In genomic region chr6:32188381-32189081, GRCh38 we compare ENCODE assay signal across 8 cellular contexts. TPM values are rescaled to one million over a fixed set of nuclear protein-coding genes. Genes with fewer than 3 reads are reported as not detected.
DNase-seq lines count a peak whose midpoint lies in the region; ATAC-seq and TF ChIP-seq lines count a peak whose summit lies in the region.

No MANE protein-coding gene starts in this region.

- TF ChIP-seq POLR2A in right lobe of liver (IDR thresholded peaks at IDR 0.05): no peak

- H3K27me3 ChIP-seq in right lobe of liver (no peaks in the 10 kb centered on the region), tibial artery (no peaks in the 10 kb centered on the region)

- H3K4me3 ChIP-seq in right lobe of liver: peak overlapping the region; percentile 55 to 65 (median 64)
- H3K4me3 ChIP-seq in tibial artery: peak overlapping the region; percentile 86 to 92

- no peak for TF ChIP-seq CTCF in right lobe of liver (IDR thresholded peaks at IDR 0.05)
- no peak for TF ChIP-seq CTCF in tibial artery (IDR thresholded peaks at IDR 0.05)

- 47% methylated on average over 8 of the region's 13 CpGs for WGBS in right lobe of liver (ENCODE audit: insufficient coverage, low coverage, low lambda C conversion rate, missing lambda C conversion rate)

- no peak for ATAC-seq in activated T-cell treated with anti-CD3 and anti-CD28 coated beads, Interleukin-2, amount 50 U/mL, for 4 hours
- ATAC-seq in right lobe of liver: no peak
- ATAC-seq in HG02852 (IDR thresholded peaks at IDR 0.05; ENCODE audit: unreplicated experiment): no peak
- no peak for ATAC-seq in GM21717 (IDR thresholded peaks at IDR 0.05; ENCODE audit: unreplicated experiment)

- H3K4me3 Mint-ChIP-seq in activated T-cell treated with anti-CD3 and anti-CD28 coated beads, Interleukin-2, amount 50 U/mL, for 4 hours: peak overlapping the region; percentile 88

- peak overlapping the region; percentile 10 to 96 (median 86) for H3K27ac ChIP-seq in right lobe of liver
- H3K27ac ChIP-seq in tibial artery: peak overlapping the region; percentile 92 to 97

- H3K4me1 Mint-ChIP-seq in activated T-cell treated with anti-CD3 and anti-CD28 coated beads, Interleukin-2, amount 50 U/mL, for 4 hours (ENCODE audit: low read depth): peaks cover 65% of the 10 kb centered on the region

- DNase-seq in activated T-cell treated with anti-CD3 and anti-CD28 coated beads, Interleukin-2, amount 50 U/mL, for 4 hours: no peak
- DNase-seq in activated T-cell treated with anti-CD3 and anti-CD28 coated beads, Interleukin-2, amount 50 U/mL, for 48 hours: no peak
- DNase-seq in astrocyte of the hippocampus (ENCODE audit: low read depth, low spot score) (peak; percentile 28), right lobe of liver (no peak), tibial artery (peak in 1 of 2 donors; percentile 68), NCI-H2107 (lab: John Stamatoyannopoulos, UW) (no peak)

- no peaks in the 10 kb centered on the region for H3K27me3 Mint-ChIP-seq in activated T-cell treated with anti-CD3 and anti-CD28 coated beads, Interleukin-2, amount 50 U/mL, for 4 hours (ENCODE audit: low read depth)

- H3K4me1 ChIP-seq in right lobe of liver (peaks cover 0 to 6% (median 2%) of the 10 kb centered on the region in 4 donors), tibial artery (peaks cover 0 to 64% (median 45%) of the 10 kb centered on the region in 4 donors)

- H3K36me3 Mint-ChIP-seq in activated T-cell treated with anti-CD3 and anti-CD28 coated beads, Interleukin-2, amount 50 U/mL, for 4 hours (ENCODE audit: insufficient read depth): peaks cover 19% of the 10 kb centered on the region

- no peaks in the 10 kb centered on the region for H3K9me3 Mint-ChIP-seq in activated T-cell treated with anti-CD3 and anti-CD28 coated beads, Interleukin-2, amount 50 U/mL, for 4 hours

- peaks cover 0 to 3% (median 0%) of the 10 kb centered on the region in 4 donors for H3K36me3 ChIP-seq in right lobe of liver
- H3K36me3 ChIP-seq in tibial artery: peaks cover 12 to 25% (median 25%) of the 10 kb centered on the region in 3 donors

- intact Hi-C loops in right lobe of liver (cut with DNase I): no loop called here
- intact Hi-C loops in tibial artery (cut with DNase I; ENCODE audit: low total_unique reads): no loop called here

- H3K9me3 ChIP-seq in right lobe of liver: no peaks in the 10 kb centered on the region
- H3K9me3 ChIP-seq in tibial artery: no peaks in the 10 kb centered on the region

RNA-seq across cellular contexts. Expression of gene PBX2, which starts 1.5 kb away (rescaled TPM):
- total RNA-seq in activated T-cell treated with anti-CD3 and anti-CD28 coated beads, Interleukin-2, amount 50 U/mL, for 4 hours: 10 to 100 TPM; 62.2 to 68.2 (median 64.0) TPM
- total RNA-seq in right lobe of liver: 10 to 100 TPM; 15.5 to 29.5 (median 24.3) TPM

RNA-seq across cellular contexts. Expression of gene GPSM3, which starts 3.9 kb away (rescaled TPM):
- 10 to 100 TPM; 37.1 to 47.6 (median 43.4) TPM for total RNA-seq in activated T-cell treated with anti-CD3 and anti-CD28 coated beads, Interleukin-2, amount 50 U/mL, for 4 hours
- total RNA-seq in right lobe of liver: 1 to 10 TPM; 3.7 to 9.2 (median 5.7) TPM

RNA-seq across cellular contexts. Expression of gene AGER, which starts 4.5 kb away (rescaled TPM):
- total RNA-seq in activated T-cell treated with anti-CD3 and anti-CD28 coated beads, Interleukin-2, amount 50 U/mL, for 4 hours: 10 to 100 TPM in 2 of 3 donors, 1 to 10 TPM in 1; 8.9 to 14.7 (median 13.0) TPM
- total RNA-seq in right lobe of liver: 1 to 10 TPM in 4 of 6 experiments, under 1 TPM in 2; 0.81 to 3.4 (median 1.8) TPM

RNA-seq across cellular contexts. Expression of gene RNF5, which starts 10.3 kb away (rescaled TPM):
- total RNA-seq in activated T-cell treated with anti-CD3 and anti-CD28 coated beads, Interleukin-2, amount 50 U/mL, for 4 hours: 10 to 100 TPM; 40.1 to 49.6 (median 47.1) TPM
- 10 to 100 TPM; 50.5 to 90.4 (median 60.9) TPM for total RNA-seq in right lobe of liver

RNA-seq across cellular contexts. Expression of gene AGPAT1, which starts 12.6 kb away (rescaled TPM):
- total RNA-seq in activated T-cell treated with anti-CD3 and anti-CD28 coated beads, Interleukin-2, amount 50 U/mL, for 4 hours: 10 to 100 TPM; 27.3 to 28.2 (median 28.1) TPM
- total RNA-seq in right lobe of liver: 10 to 100 TPM; 23.5 to 36.9 (median 31.6) TPM
